ENCODE assay signal across 8 cellular contexts in genomic region chr17:39754958-39755549, GRCh38. TPM values are rescaled to one million over a fixed set of nuclear protein-coding genes. Genes with fewer than 3 reads are reported as not detected.
A peak's percentile ranks its signal among the peaks of the same experiment; 100 is the strongest.
DNase-seq lines count a peak whose midpoint lies in the region; ATAC-seq and TF ChIP-seq lines count a peak whose summit lies in the region.

No MANE protein-coding gene starts in this region.

- ATAC-seq in HG03342 (IDR thresholded peaks at IDR 0.05; ENCODE audit: unreplicated experiment): no peak

- no peaks in the 10 kb centered on the region for H3K27me3 ChIP-seq in kidney epithelial cell (ENCODE audit: control insufficient read depth, insufficient read depth, low read length)
- H3K27me3 ChIP-seq in stomach smooth muscle (ENCODE audit: control insufficient read depth in 1 of 2, insufficient read depth in 2 of 2, low read length in 2 of 2): peaks cover 2 to 3% of the 10 kb centered on the region in 2 donors

- H3K9me3 ChIP-seq in stomach smooth muscle (ENCODE audit: control insufficient read depth in 2 of 2, low read length in 2 of 2): no peaks in the 10 kb centered on the region

- no peaks in the 10 kb centered on the region for H3K9me3 Mint-ChIP-seq in activated naive CD4-positive, alpha-beta T cell treated with anti-CD3 and anti-CD28 coated beads, Interleukin-2, amount 50 U/mL, for 24 hours

- H3K4me3 ChIP-seq in kidney epithelial cell (ENCODE audit: low read depth, low read length): peak overlapping the region; percentile 61
- peak overlapping the region; percentile 78 to 79 for H3K4me3 ChIP-seq in stomach smooth muscle (ENCODE audit: low read length in 2 of 2)

- 34 to 41% (median 39%) methylated on average over 18 to 20 of the region's 21 CpGs for WGBS in adipose tissue, 3 donors

- no peak for DNase-seq in activated naive CD4-positive, alpha-beta T cell treated with anti-CD3 and anti-CD28 coated beads, Interleukin-2, amount 50 U/mL, for 16 hours
- DNase-seq in kidney epithelial cell (ENCODE audit: low read depth): no peak
- DNase-seq in NCI-H2081 treated with DMSO at 0.1 percent for 48 hours (lab: John Stamatoyannopoulos, UW): no peak
- no peak for DNase-seq in superior temporal gyrus (ENCODE audit: extremely low spot score)

- H3K36me3 ChIP-seq in kidney epithelial cell (ENCODE audit: control insufficient read depth, insufficient read depth, low read length) (no peaks in the 10 kb centered on the region), stomach smooth muscle (ENCODE audit: control insufficient read depth in 2 of 2, insufficient read depth in 2 of 2, low read length in 2 of 2) (no peaks in the 10 kb centered on the region)

- peaks cover 62% of the 10 kb centered on the region for H3K4me1 Mint-ChIP-seq in activated naive CD4-positive, alpha-beta T cell treated with anti-CD3 and anti-CD28 coated beads, Interleukin-2, amount 50 U/mL, for 24 hours

- no peaks in the 10 kb centered on the region for H3K27me3 Mint-ChIP-seq in activated naive CD4-positive, alpha-beta T cell treated with anti-CD3 and anti-CD28 coated beads, Interleukin-2, amount 50 U/mL, for 24 hours

- peak overlapping the region; percentile 91 for H3K27ac Mint-ChIP-seq in activated naive CD4-positive, alpha-beta T cell treated with anti-CD3 and anti-CD28 coated beads, Interleukin-2, amount 50 U/mL, for 24 hours

- peak overlapping the region; percentile 65 for H3K4me3 Mint-ChIP-seq in activated naive CD4-positive, alpha-beta T cell treated with anti-CD3 and anti-CD28 coated beads, Interleukin-2, amount 50 U/mL, for 24 hours

- H3K27ac ChIP-seq in adipose tissue (ENCODE audit: low read depth, low read length): peak overlapping the region; percentile 48
- peak overlapping the region; percentile 83 for H3K27ac ChIP-seq in stomach smooth muscle (ENCODE audit: low read length)

- H3K9ac ChIP-seq in stomach smooth muscle (ENCODE audit: low read length in 2 of 2): peak overlapping the region; percentile 72 to 89

- TF ChIP-seq CTCF in kidney epithelial cell (IDR thresholded peaks at IDR 0.05; ENCODE audit: insufficient read depth, low read length, poor library complexity, severe bottlenecking): no peak

- H3K36me3 Mint-ChIP-seq in activated naive CD4-positive, alpha-beta T cell treated with anti-CD3 and anti-CD28 coated beads, Interleukin-2, amount 50 U/mL, for 24 hours: peaks cover 2% of the 10 kb centered on the region

- H3K4me1 ChIP-seq in stomach smooth muscle (ENCODE audit: control insufficient read depth, insufficient read depth, low read length): peaks cover 20% of the 10 kb centered on the region

RNA-seq across cellular contexts. Expression of gene GRB7, which starts 17.3 kb away (rescaled TPM):
- 10 to 100 TPM in 1 of 3 donors, 1 to 10 TPM in 1, under 1 TPM in 1; 0.34 to 29.6 (median 2.8) TPM for polyA plus RNA-seq in adipose tissue
- 20.5 and 21.2 TPM in 2 replicates for total RNA-seq in kidney epithelial cell

RNA-seq across cellular contexts. Expression of gene MIEN1, which starts 24.7 kb away (rescaled TPM):
- polyA plus RNA-seq in adipose tissue: 10 to 100 TPM; 43.2 to 79.4 (median 45.4) TPM
- 83.7 and 97.0 TPM in 2 replicates for total RNA-seq in kidney epithelial cell

RNA-seq across cellular contexts. Expression of gene ERBB2, which starts 55.2 kb away (rescaled TPM):
- polyA plus RNA-seq in adipose tissue: 10 to 100 TPM in 1 of 3 donors, 1 to 10 TPM in 2; 7.2 to 28.0 (median 7.4) TPM
- 44.1 and 47.2 TPM in 2 replicates for total RNA-seq in kidney epithelial cell
